Comparison of ENCODE assay signal across 23 cellular contexts in genomic region chr20:21214431-21214830, GRCh38.
DNase-seq lines count a peak whose midpoint lies in the region; ATAC-seq and TF ChIP-seq lines count a peak whose summit lies in the region.
"Had no signal": no experiment of that assay in that cellular context is flagged by ENCODE, and none has a peak within 500 bp of the region (broad histone marks: within the 10 kb centered on the region; RNA-seq: fewer than 3 reads in every experiment).

No MANE protein-coding gene starts in this region.

- H3K9me3 ChIP-seq in HUES48 (ENCODE audit: control insufficient read depth, insufficient read depth, low read length) (no peaks in the 10 kb centered on the region), RWPE2 (ENCODE audit: severe bottlenecking) (no peaks in the 10 kb centered on the region)
- H3K9me3 ChIP-seq: Peyer's patch had no signal

- no peak overlapping the region for H3K23ac ChIP-seq in mesendoderm (ENCODE audit: low read length)

- H3K27ac Mint-ChIP-seq in activated naive CD4-positive, alpha-beta T cell treated with anti-CD3 and anti-CD28 coated beads, Interleukin-2, amount 10 ng/mL, durations not matched to agents 7 days and 5 days, result no peak overlapping the region
- H3K27ac Mint-ChIP-seq: CD14-positive monocyte, HFFc6, IgD-negative memory B cell had no signal

- no peak overlapping the region for H4K5ac ChIP-seq in mesendoderm (ENCODE audit: low read length)

- no peaks in the 10 kb centered on the region for H3K79me2 ChIP-seq in mesendoderm (ENCODE audit: control insufficient read depth, insufficient read depth, low read length)

- H3K4me3 ChIP-seq in HUES48 (ENCODE audit: low read depth, low read length) (peak overlapping the region; percentile 18; the same call in 1 of the 2 replicates), RWPE2 (ENCODE audit: severe bottlenecking) (no peak overlapping the region), choroid plexus epithelial cell (ENCODE audit: low read depth, low read length) (no peak overlapping the region), mesendoderm (ENCODE audit: low read length) (no peak overlapping the region)
- H3K4me3 ChIP-seq: GM12878, Peyer's patch had no signal

- H3K4me1 ChIP-seq in HUES48 (ENCODE audit: control insufficient read depth, insufficient read depth, low read length) (peaks cover 55% of the 10 kb centered on the region), RWPE2 (ENCODE audit: insufficient read depth, poor library complexity, severe bottlenecking) (no peaks in the 10 kb centered on the region), mesendoderm (ENCODE audit: control insufficient read depth, low read depth, low read length) (peaks cover under 1% of the 10 kb centered on the region)
- H3K4me1 ChIP-seq: Peyer's patch had no signal

- H2BK15ac ChIP-seq in mesendoderm (replicated peaks; ENCODE audit: low read depth), result no peak overlapping the region

- H2BK120ac ChIP-seq in mesendoderm (ENCODE audit: low read depth, low read length), result no peak overlapping the region

- no peak overlapping the region for H3K56ac ChIP-seq in mesendoderm (ENCODE audit: low read length)

- no CpG with 5 or more reads among the region's 1 CpG for WGBS in mesendoderm (ENCODE audit: extremely low coverage, insufficient coverage, low lambda C conversion rate)

- peak overlapping the region; percentile 13 for H4K8ac ChIP-seq in mesendoderm (ENCODE audit: low read depth, low read length)

- TF ChIP-seq CTCF in RWPE2 (IDR thresholded peaks at IDR 0.05; ENCODE audit: poor library complexity, severe bottlenecking) (no peak), choroid plexus epithelial cell (conservative IDR thresholded peaks at IDR 0.05; ENCODE audit: low read depth, low read length) (no peak)

- no peak overlapping the region for H3K18ac ChIP-seq in mesendoderm (ENCODE audit: low read length)

- H3K9ac ChIP-seq in HUES48 (ENCODE audit: low read depth, low read length) (peak overlapping the region; percentile 37; the same call in 1 of the 2 replicates), mesendoderm (ENCODE audit: low read length) (no peak overlapping the region)

- no peak overlapping the region for H2BK5ac ChIP-seq in mesendoderm (ENCODE audit: low read length)

- H3K27ac ChIP-seq in HUES48 (ENCODE audit: low read depth, low read length) (peak overlapping the region; percentile 83), RWPE2 (ENCODE audit: poor library complexity, severe bottlenecking) (no peak overlapping the region), mesendoderm (ENCODE audit: low read depth, low read length) (no peak overlapping the region)
- H3K27ac ChIP-seq: Peyer's patch had no signal

- no peaks in the 10 kb centered on the region for H3K4me1 Mint-ChIP-seq in activated naive CD4-positive, alpha-beta T cell treated with anti-CD3 and anti-CD28 coated beads, Interleukin-2, amount 10 ng/mL, durations not matched to agents 7 days and 5 days
- H3K4me1 Mint-ChIP-seq: CD14-positive monocyte, IgD-negative memory B cell had no signal

- H3K4me2 ChIP-seq in mesendoderm (ENCODE audit: low read length), result no peak overlapping the region

- no peaks in the 10 kb centered on the region for H3K79me1 ChIP-seq in mesendoderm (ENCODE audit: low read length)

- no peak overlapping the region for H3K4ac ChIP-seq in mesendoderm (ENCODE audit: low read depth, low read length)

- H3K27me3 Mint-ChIP-seq in activated naive CD4-positive, alpha-beta T cell treated with anti-CD3 and anti-CD28 coated beads, Interleukin-2, amount 10 ng/mL, durations not matched to agents 7 days and 5 days, result no peaks in the 10 kb centered on the region
- H3K27me3 Mint-ChIP-seq: IgD-negative memory B cell had no signal

- no peaks in the 10 kb centered on the region for H3K36me3 Mint-ChIP-seq in activated naive CD4-positive, alpha-beta T cell treated with anti-CD3 and anti-CD28 coated beads, Interleukin-2, amount 10 ng/mL, durations not matched to agents 7 days and 5 days
- H3K36me3 Mint-ChIP-seq: IgD-negative memory B cell had no signal

- no peaks in the 10 kb centered on the region for H3K9me3 Mint-ChIP-seq in activated naive CD4-positive, alpha-beta T cell treated with anti-CD3 and anti-CD28 coated beads, Interleukin-2, amount 10 ng/mL, durations not matched to agents 7 days and 5 days
- H3K9me3 Mint-ChIP-seq: CD14-positive monocyte, HFFc6, IgD-negative memory B cell had no signal

- no peak for DNase-seq in RWPE2 (ENCODE audit: low spot score)
- DNase-seq in choroid plexus epithelial cell (ENCODE audit: low read depth), result peak; percentile 12
- DNase-seq in mesendoderm, result no peak
- no peak for DNase-seq in activated naive CD4-positive, alpha-beta T cell treated with anti-CD3 and anti-CD28 coated beads, Interleukin-2, amount 10 ng/mL, durations not matched to agents 7 days and 5 days
- DNase-seq in activated T-cell treated with anti-CD3 and anti-CD28 coated beads, Interleukin-2, amount 50 U/mL, for 1 hour, result no peak
- no peak for DNase-seq in NCI-H2081 (lab: John Stamatoyannopoulos, UW)
- DNase-seq: ACHN, AML-193, DMS 273 treated with DMSO at 0.1 percent for 48 hours, GDM1, GOT3, HFFc6, Kasumi-1, NCI-H1105 treated with DMSO at 0.1 percent for 48 hours, NCI-H1694 treated with DMSO at 0.1 percent for 48 hours, NCI-H446 treated with DMSO at 0.1 percent for 48 hours, NCI-H774, Peyer's patch, SIG-M5 had no signal

- H3K36me3 ChIP-seq in HUES48 (ENCODE audit: control insufficient read depth, insufficient read depth, low read length) (peaks cover 12% of the 10 kb centered on the region; the same call in 1 of the 2 replicates), RWPE2 (ENCODE audit: low read depth) (no peaks in the 10 kb centered on the region), mesendoderm (ENCODE audit: control insufficient read depth, insufficient read depth, low read length) (no peaks in the 10 kb centered on the region)

- no peak overlapping the region for H2AK5ac ChIP-seq in mesendoderm (ENCODE audit: low read length)

- ATAC-seq in RWPE2 (ENCODE audit: low read depth), result peak; percentile 36; the same call in 2 of the 3 replicates
- ATAC-seq: GM12878 had no signal

- CTCF ChIA-PET in activated naive CD4-positive, alpha-beta T cell treated with anti-CD3 and anti-CD28 coated beads, Interleukin-2, amount 10 ng/mL, durations not matched to agents 7 days and 5 days (lab: Charles Lee), result no interaction called here

- no peak overlapping the region for H3K4me3 Mint-ChIP-seq in activated naive CD4-positive, alpha-beta T cell treated with anti-CD3 and anti-CD28 coated beads, Interleukin-2, amount 10 ng/mL, durations not matched to agents 7 days and 5 days
- H3K4me3 Mint-ChIP-seq: CD14-positive monocyte, HFFc6, IgD-negative memory B cell had no signal

- no peaks in the 10 kb centered on the region for H3K27me3 ChIP-seq in HUES48 (ENCODE audit: control insufficient read depth, insufficient read depth, low read length)
- no peaks in the 10 kb centered on the region for H3K27me3 ChIP-seq in RWPE2 (ENCODE audit: insufficient read depth, poor library complexity, severe bottlenecking)
- H3K27me3 ChIP-seq in mesendoderm (ENCODE audit: insufficient read depth, low read length, poor library complexity), result no peaks in the 10 kb centered on the region
- H3K27me3 ChIP-seq: Peyer's patch had no signal
